Comparison of ENCODE assay signal across 17 cellular contexts in the genomic region with DNA sequence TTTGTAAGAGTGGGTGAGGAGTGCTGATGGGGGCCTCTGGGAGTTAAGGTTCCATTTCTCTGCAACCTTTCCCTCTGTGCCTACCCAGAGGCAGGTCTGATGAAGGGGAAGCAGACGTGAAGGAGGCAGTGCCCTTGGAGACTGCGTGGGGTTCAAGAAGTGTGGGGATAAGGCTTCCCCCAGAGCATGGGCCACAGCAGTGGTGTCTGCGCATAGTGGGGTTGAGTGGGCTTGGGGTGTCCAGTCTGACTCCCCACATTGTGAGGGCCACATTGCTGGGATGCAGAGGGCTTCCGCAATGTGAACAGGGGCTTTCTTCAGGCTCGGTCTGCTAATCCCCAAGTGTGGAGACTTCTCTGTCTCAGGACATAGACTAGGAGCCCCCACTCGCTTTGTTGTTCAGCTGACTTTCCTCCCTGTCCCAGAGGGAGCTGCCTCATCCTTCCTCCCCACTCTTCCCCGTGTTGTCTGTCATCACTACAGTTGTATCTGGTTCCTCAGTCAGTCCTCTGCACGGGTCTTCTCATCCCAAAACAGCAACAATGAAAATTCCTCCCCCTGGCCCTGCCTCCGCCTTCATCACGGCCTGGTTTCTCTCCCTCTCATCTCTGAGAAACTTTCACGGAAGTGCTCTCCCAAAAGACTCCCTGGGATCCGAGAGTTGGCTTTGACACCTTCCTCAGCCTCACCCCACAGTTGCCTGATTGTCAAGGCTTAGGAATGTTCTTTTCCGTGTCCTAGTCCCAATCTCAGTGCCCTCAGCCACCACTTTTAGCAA. TPM values are rescaled to one million over a fixed set of nuclear protein-coding genes. Genes with fewer than 3 reads are reported as not detected.
DNase-seq lines count a peak whose midpoint lies in the region; ATAC-seq and TF ChIP-seq lines count a peak whose summit lies in the region.
"Had no signal": no experiment of that assay in that cellular context is flagged by ENCODE, and none has a peak within 500 bp of the region (broad histone marks: within the 10 kb centered on the region; RNA-seq: fewer than 3 reads in every experiment).

No MANE protein-coding gene starts in this region.

- peak overlapping the region; percentile 67 for H3K4me2 ChIP-seq in BLaER1

- no peaks in the 10 kb centered on the region for H3K9me3 Mint-ChIP-seq in CD8-positive, alpha-beta T cell
- peaks cover 0 to 6% (median 0%) of the 10 kb centered on the region in 5 experiments for H3K9me3 Mint-ChIP-seq in brain
- H3K9me3 Mint-ChIP-seq in natural killer cell treated with Interleukin-12 subunit alpha and Interleukin-12 subunit beta and Interleukin-15 and Interleukin-18, amount 100 ng/mL, for 72 hours, result no peaks in the 10 kb centered on the region
- H3K9me3 Mint-ChIP-seq: activated naive CD8-positive, alpha-beta T cell treated with anti-CD3 and anti-CD28 coated beads, Interleukin-2, amount 50 U/mL, for 24 hours; HFFc6 had no signal

- no peak for ATAC-seq in CD8-positive, alpha-beta T cell
- ATAC-seq in natural killer cell treated with Interleukin-12 subunit alpha and Interleukin-12 subunit beta and Interleukin-15 and Interleukin-18, amount 100 ng/mL, for 72 hours, result no peak
- ATAC-seq in GM18511 (IDR thresholded peaks at IDR 0.05; ENCODE audit: unreplicated experiment), result no peak
- ATAC-seq: activated naive CD8-positive, alpha-beta T cell treated with anti-CD3 and anti-CD28 coated beads, Interleukin-2, amount 50 U/mL, for 24 hours; left colon had no signal

- H3K27me3 ChIP-seq in BLaER1, result peaks cover 28% of the 10 kb centered on the region; the same call in 1 of the 2 replicates
- H3K27me3 ChIP-seq in CD8-positive, alpha-beta T cell (ENCODE audit: insufficient read depth, low read length), result peaks cover 5% of the 10 kb centered on the region

- H3K9ac ChIP-seq in BLaER1, result no peak overlapping the region
- H3K9ac ChIP-seq: parathyroid adenoma had no signal

- peaks cover 35% of the 10 kb centered on the region for H4K20me1 ChIP-seq in BLaER1

- intact Hi-C loops in CD8-positive, alpha-beta T cell (cut with DNase I, micrococcal nuclease), result no loop called here

- peaks cover 13% of the 10 kb centered on the region for H3K4me1 Mint-ChIP-seq in CD8-positive, alpha-beta T cell (ENCODE audit: low read depth)
- peaks cover 66% of the 10 kb centered on the region for H3K4me1 Mint-ChIP-seq in brain
- peaks cover 18 to 27% of the 10 kb centered on the region in 2 donors for H3K4me1 Mint-ChIP-seq in natural killer cell treated with Interleukin-12 subunit alpha and Interleukin-12 subunit beta and Interleukin-15 and Interleukin-18, amount 100 ng/mL, for 72 hours (ENCODE audit: low read depth in 2 of 2)

- peaks cover 3% of the 10 kb centered on the region for H3K36me3 Mint-ChIP-seq in CD8-positive, alpha-beta T cell
- H3K36me3 Mint-ChIP-seq in brain, result no peaks in the 10 kb centered on the region
- H3K36me3 Mint-ChIP-seq in natural killer cell treated with Interleukin-12 subunit alpha and Interleukin-12 subunit beta and Interleukin-15 and Interleukin-18, amount 100 ng/mL, for 72 hours, result no peaks in the 10 kb centered on the region

- H3K4me3 ChIP-seq in BLaER1, result no peak overlapping the region
- H3K4me3 ChIP-seq in CD8-positive, alpha-beta T cell (ENCODE audit: low read depth, low read length), result no peak overlapping the region

- H3K4me3 Mint-ChIP-seq in CD8-positive, alpha-beta T cell, result peak overlapping the region; percentile 18
- peak overlapping the region; percentile 62 to 80 (median 74) for H3K4me3 Mint-ChIP-seq in brain
- H3K4me3 Mint-ChIP-seq in natural killer cell treated with Interleukin-12 subunit alpha and Interleukin-12 subunit beta and Interleukin-15 and Interleukin-18, amount 100 ng/mL, for 72 hours, result peak overlapping the region; percentile 72
- H3K4me3 Mint-ChIP-seq: activated naive CD8-positive, alpha-beta T cell treated with anti-CD3 and anti-CD28 coated beads, Interleukin-2, amount 50 U/mL, for 24 hours; HFFc6 had no signal

- peaks cover 73% of the 10 kb centered on the region for H3K4me1 ChIP-seq in BLaER1
- H3K4me1 ChIP-seq in CD8-positive, alpha-beta T cell (ENCODE audit: insufficient read depth, low read length), result peaks cover 6% of the 10 kb centered on the region

- DNase-seq in CD8-positive, alpha-beta T cell, result no peak
- DNase-seq in natural killer cell treated with Interleukin-12 subunit alpha and Interleukin-12 subunit beta and Interleukin-15 and Interleukin-18, amount 100 ng/mL, for 72 hours (ENCODE audit: low spot score), result peak; percentile 44
- DNase-seq in Kasumi-1 (lab: John Stamatoyannopoulos, UW), result no peak
- DNase-seq in hippocampal formation (lab: John Stamatoyannopoulos, UW), result no peak
- no peak for DNase-seq in stimulated activated CD4-positive, alpha-beta T cell treated with anti-CD3 and anti-CD28 coated beads, Interleukin-1b, Interleukin-23, amount 100 ng/mL, for 48 hours
- DNase-seq: activated naive CD8-positive, alpha-beta T cell treated with anti-CD3 and anti-CD28 coated beads, Interleukin-2, amount 50 U/mL, for 24 hours; dermis blood vessel endothelial cell; GDM1; HFFc6; left colon; NCI-H1092 treated with DMSO at 0.1 percent for 48 hours; NCI-H69; stimulated activated CD4-positive, alpha-beta T cell treated with anti-CD3 and anti-CD28 coated beads, Interleukin-2, amount 100 ng/mL, for 48 hours had no signal

- H3K36me3 ChIP-seq in BLaER1, result no peaks in the 10 kb centered on the region
- no peaks in the 10 kb centered on the region for H3K36me3 ChIP-seq in CD8-positive, alpha-beta T cell (ENCODE audit: insufficient read depth, low read length)

- no peak overlapping the region for H3K27ac Mint-ChIP-seq in CD8-positive, alpha-beta T cell
- H3K27ac Mint-ChIP-seq in brain, result peak overlapping the region in 1 of 5 experiments; percentile 7
- no peak overlapping the region for H3K27ac Mint-ChIP-seq in natural killer cell treated with Interleukin-12 subunit alpha and Interleukin-12 subunit beta and Interleukin-15 and Interleukin-18, amount 100 ng/mL, for 72 hours
- H3K27ac Mint-ChIP-seq: activated naive CD8-positive, alpha-beta T cell treated with anti-CD3 and anti-CD28 coated beads, Interleukin-2, amount 50 U/mL, for 24 hours; HFFc6 had no signal

- no peak for TF ChIP-seq CTCF in CD8-positive, alpha-beta T cell (IDR thresholded peaks at IDR 0.05)
- TF ChIP-seq CTCF in brain (conservative IDR thresholded peaks at IDR 0.05), result no peak

- no peak overlapping the region for H3K27ac ChIP-seq in BLaER1
- H3K27ac ChIP-seq in CD8-positive, alpha-beta T cell (ENCODE audit: low read depth, low read length), result no peak overlapping the region
- H3K27ac ChIP-seq: parathyroid adenoma had no signal

- POLR2A ChIA-PET in CD8-positive, alpha-beta T cell (lab: Charles Lee), result no interaction called here

- no peaks in the 10 kb centered on the region for H3K9me3 ChIP-seq in BLaER1
- H3K9me3 ChIP-seq in CD8-positive, alpha-beta T cell (ENCODE audit: low read length), result no peaks in the 10 kb centered on the region

- CTCF ChIA-PET in CD8-positive, alpha-beta T cell (lab: Charles Lee), result interaction anchor here (1.3 to 2.3 kb wide), 2 partner anchors 24 to 34 kb away, joined by 3 to 5 read pairs; no protein-coding TSS in a partner anchor

- peaks cover 32% of the 10 kb centered on the region for H3K27me3 Mint-ChIP-seq in CD8-positive, alpha-beta T cell (ENCODE audit: low read depth)
- peaks cover 25% of the 10 kb centered on the region for H3K27me3 Mint-ChIP-seq in brain
- peaks cover 21 to 22% of the 10 kb centered on the region in 2 donors for H3K27me3 Mint-ChIP-seq in natural killer cell treated with Interleukin-12 subunit alpha and Interleukin-12 subunit beta and Interleukin-15 and Interleukin-18, amount 100 ng/mL, for 72 hours

RNA-seq across cellular contexts. Expression of gene EBF4, which starts 2.8 kb away (rescaled TPM):
- total RNA-seq in CD8-positive, alpha-beta T cell, result 1 to 10 TPM; 5.8 TPM
- 20.4 TPM for polyA plus RNA-seq in brain (ENCODE audit: insufficient read depth, low read depth, low replicate concordance)
- total RNA-seq in natural killer cell treated with Interleukin-12 subunit alpha and Interleukin-12 subunit beta and Interleukin-15 and Interleukin-18, amount 100 ng/mL, for 72 hours, result 10 to 100 TPM; 14.8 to 31.4 TPM

RNA-seq across cellular contexts. Expression of gene IDH3B, which starts 31.4 kb away (rescaled TPM):
- 100 to 1,000 TPM; 174 to 184 TPM for total RNA-seq in CD8-positive, alpha-beta T cell
- polyA plus RNA-seq in brain (ENCODE audit: insufficient read depth, low read depth, low replicate concordance), result 82.1 TPM
- total RNA-seq in natural killer cell treated with Interleukin-12 subunit alpha and Interleukin-12 subunit beta and Interleukin-15 and Interleukin-18, amount 100 ng/mL, for 72 hours, result 100 to 1,000 TPM; 114 to 120 TPM

RNA-seq across cellular contexts. Expression of gene NOP56, which starts 43.0 kb away (rescaled TPM):
- 100 to 1,000 TPM; 311 to 317 TPM for total RNA-seq in CD8-positive, alpha-beta T cell
- 95.9 TPM for polyA plus RNA-seq in brain (ENCODE audit: insufficient read depth, low read depth, low replicate concordance)
- 100 to 1,000 TPM; 424 to 981 TPM for total RNA-seq in natural killer cell treated with Interleukin-12 subunit alpha and Interleukin-12 subunit beta and Interleukin-15 and Interleukin-18, amount 100 ng/mL, for 72 hours

Comparison
In these comparisons a context has a peak if more than half of its experiments do, and no peak if none do; other contexts are left out.
1. H3K4me3 Mint-ChIP-seq: peak in every context shown above with its lines; median percentile 74 in brain; 72 in natural killer cell treated with Interleukin-12 subunit alpha and Interleukin-12 subunit beta and Interleukin-15 and Interleukin-18, amount 100 ng/mL, for 72 hours; 18 in CD8-positive, alpha-beta T cell.